ENCODE assay signal across 1 cellular context in genomic region chr17:68759343-68760140, GRCh38.
TF ChIP-seq lines count a peak whose summit lies in the region.

No MANE protein-coding gene starts in this region.

TF ChIP-seq in IMR-90, 13 proteins besides CTCF, POLR2A, EP300 and RAD21 (continued from another document):
- TF ChIP-seq USF2 (IDR thresholded peaks at IDR 0.05; ENCODE audit: low read depth, low read length) = peak; percentile 32; the same call in 1 of the 2 replicates
- TF ChIP-seq SMC3 (IDR thresholded peaks at IDR 0.05; ENCODE audit: low read depth, low read length) = peak; percentile 81
- TF ChIP-seq ELK1 (IDR thresholded peaks at IDR 0.05; ENCODE audit: borderline replicate concordance, low read depth, low read length) = no peak
- TF ChIP-seq CEBPB (IDR thresholded peaks at IDR 0.05; ENCODE audit: low read depth, low read length) = peak; percentile 17; the same call in 1 of the 2 replicates
- TF ChIP-seq FOS (IDR thresholded peaks at IDR 0.05; ENCODE audit: low read depth, low read length) = peak; percentile 57; the same call in 1 of the 2 replicates
- TF ChIP-seq RCOR1 (IDR thresholded peaks at IDR 0.05; ENCODE audit: insufficient replicate concordance, low read length) = no peak
- no peak for TF ChIP-seq MAZ (IDR thresholded peaks at IDR 0.05; ENCODE audit: borderline replicate concordance, low read depth, low read length)
- TF ChIP-seq CHD1 (IDR thresholded peaks at IDR 0.05; ENCODE audit: low read depth, low read length) = 0 out of 2 replicates have a peak, but pooled peaks have one; percentile 79
- TF ChIP-seq MAFK (IDR thresholded peaks at IDR 0.05; ENCODE audit: low read depth, low read length) = peak; percentile 70
- TF ChIP-seq MXI1 (IDR thresholded peaks at IDR 0.05; ENCODE audit: borderline replicate concordance, low read depth, low read length) = peak; percentile 50; the same call in 1 of the 2 replicates
- TF ChIP-seq NFE2L2 (IDR thresholded peaks at IDR 0.05; ENCODE audit: low read depth, low read length) = peak; percentile 89
TF ChIP-seq in IMR-90: peak in this region for 9.
